In the genomic region with DNA sequence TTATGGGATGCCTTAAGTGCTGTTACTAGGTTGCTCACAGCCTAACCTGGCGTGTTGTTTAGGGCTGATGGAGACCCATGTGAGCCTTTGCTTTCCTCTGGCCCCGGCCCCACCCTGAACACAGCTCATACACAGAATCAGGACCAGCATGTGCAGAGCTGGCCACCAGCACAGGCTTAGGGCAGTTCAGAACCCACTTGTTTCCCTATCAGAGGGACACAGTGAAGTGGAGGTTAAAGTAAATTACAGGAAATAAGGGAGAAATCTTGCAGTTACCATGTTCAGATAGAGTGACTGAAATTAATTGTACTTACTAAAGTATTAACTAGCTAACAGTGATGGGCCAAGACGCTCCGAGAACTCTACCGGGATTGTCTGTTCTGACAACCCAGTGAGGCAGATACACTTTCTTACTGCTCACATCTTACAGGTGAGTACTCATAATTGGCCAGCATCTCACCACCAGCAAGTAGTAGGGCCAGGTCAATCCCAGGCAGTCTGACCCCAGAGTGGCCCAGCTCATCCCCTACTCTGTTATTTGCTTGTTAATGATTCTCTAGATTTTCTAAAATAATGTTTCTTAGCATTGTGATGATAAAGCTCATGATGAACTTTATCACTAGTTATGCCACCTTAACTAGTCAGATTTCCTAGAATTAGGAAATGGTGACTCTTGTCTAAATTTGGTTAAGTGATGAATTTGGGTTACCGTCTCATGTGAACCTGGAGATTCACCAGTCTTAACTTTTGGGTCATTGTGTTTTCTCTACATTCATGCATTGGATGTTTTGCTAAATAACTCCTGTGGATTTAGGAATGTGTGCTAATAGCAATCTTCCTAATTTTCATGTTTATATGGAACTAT, we compare ENCODE assay signal across 1 cellular context.
TF ChIP-seq lines count a peak whose summit lies in the region.

No MANE protein-coding gene starts in this region.

TF ChIP-seq in GM12878, 131 proteins besides CTCF, POLR2A, EP300 and RAD21:
- TF ChIP-seq KLF5 (IDR thresholded peaks at IDR 0.05; ENCODE audit: partially characterized antibody) (no peak), CHD2 (IDR thresholded peaks at IDR 0.05; ENCODE audit: borderline replicate concordance, low read depth, low read length) (no peak), IRF4 (IDR thresholded peaks at IDR 0.05; ENCODE audit: low read depth, low read length) (no peak), YBX1 (IDR thresholded peaks at IDR 0.05) (no peak), GABPA (IDR thresholded peaks at IDR 0.05; ENCODE audit: low read depth) (no peak), HDAC6 (IDR thresholded peaks at IDR 0.05; ENCODE audit: unreplicated experiment) (no peak), POLR2AphosphoS5 (IDR thresholded peaks at IDR 0.05; ENCODE audit: low read length) (peak; percentile 55; the same call in 1 of the 2 replicates)
- TF ChIP-seq, protein P1, sequence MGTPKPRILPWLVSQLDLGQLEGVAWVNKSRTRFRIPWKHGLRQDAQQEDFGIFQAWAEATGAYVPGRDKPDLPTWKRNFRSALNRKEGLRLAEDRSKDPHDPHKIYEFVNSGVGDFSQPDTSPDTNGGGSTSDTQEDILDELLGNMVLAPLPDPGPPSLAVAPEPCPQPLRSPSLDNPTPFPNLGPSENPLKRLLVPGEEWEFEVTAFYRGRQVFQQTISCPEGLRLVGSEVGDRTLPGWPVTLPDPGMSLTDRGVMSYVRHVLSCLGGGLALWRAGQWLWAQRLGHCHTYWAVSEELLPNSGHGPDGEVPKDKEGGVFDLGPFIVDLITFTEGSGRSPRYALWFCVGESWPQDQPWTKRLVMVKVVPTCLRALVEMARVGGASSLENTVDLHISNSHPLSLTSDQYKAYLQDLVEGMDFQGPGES (IDR thresholded peaks at IDR 0.05) = no peak
- TF ChIP-seq, protein P2, sequence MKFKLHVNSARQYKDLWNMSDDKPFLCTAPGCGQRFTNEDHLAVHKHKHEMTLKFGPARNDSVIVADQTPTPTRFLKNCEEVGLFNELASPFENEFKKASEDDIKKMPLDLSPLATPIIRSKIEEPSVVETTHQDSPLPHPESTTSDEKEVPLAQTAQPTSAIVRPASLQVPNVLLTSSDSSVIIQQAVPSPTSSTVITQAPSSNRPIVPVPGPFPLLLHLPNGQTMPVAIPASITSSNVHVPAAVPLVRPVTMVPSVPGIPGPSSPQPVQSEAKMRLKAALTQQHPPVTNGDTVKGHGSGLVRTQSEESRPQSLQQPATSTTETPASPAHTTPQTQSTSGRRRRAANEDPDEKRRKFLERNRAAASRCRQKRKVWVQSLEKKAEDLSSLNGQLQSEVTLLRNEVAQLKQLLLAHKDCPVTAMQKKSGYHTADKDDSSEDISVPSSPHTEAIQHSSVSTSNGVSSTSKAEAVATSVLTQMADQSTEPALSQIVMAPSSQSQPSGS (IDR thresholded peaks at IDR 0.05; ENCODE audit: low read length) = peak; percentile 20; the same call in 1 of the 2 replicates
